8 cellular contexts compared by ENCODE assay signal in the genomic region with DNA sequence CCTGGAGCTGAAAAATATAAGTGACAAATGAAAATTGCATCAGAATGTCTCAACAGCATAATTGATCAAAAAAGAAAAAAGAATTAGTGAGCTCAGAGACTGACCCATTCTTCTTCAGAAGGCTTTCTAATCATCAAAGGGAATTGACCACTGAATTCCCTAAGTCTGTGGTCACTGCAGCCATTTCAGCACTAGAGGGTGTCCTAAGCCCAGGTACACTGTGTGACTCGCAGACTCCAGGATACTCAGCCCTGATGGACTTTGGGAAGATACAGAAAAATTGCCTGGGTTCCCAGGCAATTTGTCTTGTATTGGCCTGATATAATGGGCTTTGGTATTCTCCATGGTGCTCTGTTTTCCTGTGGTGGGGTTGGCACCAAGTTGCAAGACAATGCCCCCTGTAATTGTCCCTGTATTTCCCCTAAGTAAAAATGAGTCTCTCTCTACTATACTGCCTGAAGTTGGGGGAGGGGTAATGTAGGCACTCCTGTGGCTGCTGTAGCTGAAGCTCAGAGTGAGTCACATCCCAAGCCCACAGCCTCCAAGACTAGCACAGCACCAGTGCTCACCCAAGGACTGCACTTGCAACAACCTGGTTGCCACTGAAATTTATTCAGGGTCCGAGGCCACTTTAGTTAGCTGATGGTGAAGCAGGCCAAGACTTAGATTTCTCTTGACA.
DNase-seq lines count a peak whose midpoint lies in the region; ATAC-seq and TF ChIP-seq lines count a peak whose summit lies in the region.

No MANE protein-coding gene starts in this region.

- no peaks in the 10 kb centered on the region for H3K36me3 ChIP-seq in left lung

- intact Hi-C loops in left lung (cut with DNase I) = no loop called here

- H3K4me1 ChIP-seq in left lung = no peaks in the 10 kb centered on the region

- DNase-seq in COR-L47 (lab: John Stamatoyannopoulos, UW) (peak; percentile 21), LNCaP clone FGC (ENCODE audit: low read depth) (peak; percentile 47), astrocyte of the hippocampus (ENCODE audit: low read depth, low spot score) (peak; percentile 75), left lung (no peak), activated gamma-delta T cell (lab: John Stamatoyannopoulos, UW) (no peak)
- DNase-seq in activated CD4-positive, alpha-beta T cell treated with anti-CD3 and anti-CD28 coated beads, Interleukin-2, amount 50 U/mL, for 4 hours = no peak
- DNase-seq in activated CD8-positive, alpha-beta memory T cell treated with anti-CD3 and anti-CD28 coated beads, Interleukin-2, amount 50 U/mL, for 48 hours = no peak

- no peak overlapping the region for H3K27ac ChIP-seq in left lung

- H3K4me3 ChIP-seq in LNCaP clone FGC (ENCODE audit: low read depth, low read length) (no peak overlapping the region), left lung (no peak overlapping the region)

- peak; percentile 87 for ATAC-seq in left lung
- no peak for ATAC-seq in HG02588 (IDR thresholded peaks at IDR 0.05; ENCODE audit: unreplicated experiment)

- H3K27me3 ChIP-seq in left lung = no peaks in the 10 kb centered on the region

- peaks cover 0 to 17% of the 10 kb centered on the region in 2 donors for H3K9me3 ChIP-seq in left lung

- peak; percentile 84 for TF ChIP-seq CTCF in LNCaP clone FGC (IDR thresholded peaks at IDR 0.05; ENCODE audit: control insufficient read depth, extremely low read depth, insufficient read depth)
- TF ChIP-seq CTCF in left lung (IDR thresholded peaks at IDR 0.05) = peak; percentile 22 to 33

Comparison
In these comparisons a context has a peak if more than half of its experiments do, and no peak if none do; other contexts are left out.
1. DNase-seq: peak in COR-L47 (single experiment), LNCaP clone FGC (single experiment) and astrocyte of the hippocampus (single experiment); none in left lung (0 of 2), activated CD4-positive, alpha-beta T cell treated with anti-CD3 and anti-CD28 coated beads, Interleukin-2, amount 50 U/mL, for 4 hours (0 of 2), activated CD8-positive, alpha-beta memory T cell treated with anti-CD3 and anti-CD28 coated beads, Interleukin-2, amount 50 U/mL, for 48 hours (single experiment) and activated gamma-delta T cell (single experiment).